In the genomic region with DNA sequence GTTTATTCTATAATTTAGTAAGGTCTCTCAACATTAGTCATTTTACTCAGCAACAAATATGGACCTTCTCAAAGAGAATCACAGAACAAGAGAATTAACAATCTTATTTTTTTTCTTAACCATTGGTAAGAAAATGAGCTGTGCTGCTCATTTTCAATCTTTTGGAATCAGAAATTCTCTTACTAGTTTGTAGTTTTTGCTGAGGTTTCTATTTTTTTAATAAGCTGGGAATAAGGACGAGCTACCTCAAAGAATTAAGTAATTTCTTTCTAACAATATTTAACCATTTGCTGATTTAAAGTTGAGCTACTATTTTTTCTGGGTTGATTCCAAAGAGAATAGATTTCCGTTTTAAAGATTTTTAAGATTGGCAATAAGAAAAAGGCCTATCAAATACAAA, we compare ENCODE assay signal across 12 cellular contexts. TPM values are rescaled to one million over a fixed set of nuclear protein-coding genes. Genes with fewer than 3 reads are reported as not detected.
"Had no signal": no experiment of that assay in that cellular context is flagged by ENCODE, and none has a peak within 500 bp of the region (broad histone marks: within the 10 kb centered on the region; RNA-seq: fewer than 3 reads in every experiment).

No MANE protein-coding gene starts in this region.

- DNase-seq: GM23248, GOT3, H7, HFFc6, Kasumi-1, KG1 had no signal

- H3K9me3 ChIP-seq: HAP-1 had no signal

- H3K4me3 ChIP-seq: GM23248, HAP-1 had no signal

- H3K36me3 ChIP-seq: HAP-1 had no signal

- H3K27ac Mint-ChIP-seq: HFFc6, IgD-negative memory B cell had no signal

- H3K27ac ChIP-seq: GM23248, HL-60 had no signal

- H3K4me3 Mint-ChIP-seq: HFFc6, IgD-negative memory B cell had no signal

- ATAC-seq: HCT116 had no signal

- H3K27me3 Mint-ChIP-seq: IgD-negative memory B cell had no signal

- H3K9me3 Mint-ChIP-seq: HFFc6, IgD-negative memory B cell had no signal

- H3K9ac ChIP-seq: GM23248 had no signal

- H3K36me3 Mint-ChIP-seq: IgD-negative memory B cell had no signal

- H2AFZ ChIP-seq: GM23248 had no signal

RNA-seq across cellular contexts. Expression of a gene that starts 53.8 kb away (rescaled TPM):
- total RNA-seq: GM23248, H4, HFFc6, HT1080 had no signal
- polyA plus RNA-seq: GM23248 had no signal

RNA-seq across cellular contexts. Expression of a gene that starts 56.8 kb away (rescaled TPM):
- total RNA-seq: H7 had no signal
